In genomic region chr1:32870615-32871363, GRCh38 we compare ENCODE assay signal across 9 cellular contexts. TPM values are rescaled to one million over a fixed set of nuclear protein-coding genes. Genes with fewer than 3 reads are reported as not detected.
A peak's percentile ranks its signal among the peaks of the same experiment; 100 is the strongest.
DNase-seq lines count a peak whose midpoint lies in the region; ATAC-seq and TF ChIP-seq lines count a peak whose summit lies in the region.
"Had no signal": no experiment of that assay in that cellular context is flagged by ENCODE, and none has a peak within 500 bp of the region (broad histone marks: within the 10 kb centered on the region; RNA-seq: fewer than 3 reads in every experiment).

Gene FNDC5 (minus strand): TSS chr1:32870912.

- H3K4me1 ChIP-seq in mesodermal cell (ENCODE audit: control insufficient read depth, insufficient read depth, low read length, poor library complexity, severe bottlenecking): peaks cover 14% of the 10 kb centered on the region
- H3K4me1 ChIP-seq in vagina: peaks cover 26% of the 10 kb centered on the region

- H3K27me3 ChIP-seq in dorsolateral prefrontal cortex (no peaks in the 10 kb centered on the region), vagina (no peaks in the 10 kb centered on the region)

- DNase-seq in AG10803 (ENCODE audit: low read depth): no peak
- DNase-seq in dorsolateral prefrontal cortex: peak in 1 of 10 donors; percentile 41
- peak in 1 of 2 donors; percentile 72 for DNase-seq in vagina (ENCODE audit: extremely low spot score in 2 of 2)
- DNase-seq in NCI-H2196 treated with DMSO at 0.1 percent for 48 hours (lab: John Stamatoyannopoulos, UW; ENCODE audit: unreplicated experiment): no peak
- no peak for DNase-seq in stimulated activated CD8-positive, alpha-beta memory T cell treated with anti-CD3 and anti-CD28 coated beads, Interleukin-4, amount 100 ng/mL, for 48 hours

- TF ChIP-seq EP300 in Ishikawa (IDR thresholded peaks at IDR 0.05; ENCODE audit: borderline replicate concordance): no peak

- no peak for TF ChIP-seq POLR2A in vagina (IDR thresholded peaks at IDR 0.05)

- H3K27ac ChIP-seq in dorsolateral prefrontal cortex (peak within 1 kb of the TSS in 50 of 59 donors; percentile 5 to 83 (median 64)), mesodermal cell (ENCODE audit: low read depth, low read length, severe bottlenecking) (no peak within 1 kb of the TSS), vagina (peak within 1 kb of the TSS; percentile 41)

- H3K9me3 ChIP-seq in mesodermal cell (ENCODE audit: control insufficient read depth, low read length) (no peaks in the 10 kb centered on the region), vagina (no peaks in the 10 kb centered on the region)

- peak within 1 kb of the TSS; percentile 48 for H3K4me3 ChIP-seq in AG10803 (ENCODE audit: low read length)
- peak within 1 kb of the TSS; percentile 25 to 71 (median 54) for H3K4me3 ChIP-seq in dorsolateral prefrontal cortex
- peak within 1 kb of the TSS; percentile 35 for H3K4me3 ChIP-seq in mesodermal cell (ENCODE audit: extremely low read depth, insufficient read depth, low read length, poor library complexity, severe bottlenecking)
- H3K4me3 ChIP-seq in vagina: peak within 1 kb of the TSS; percentile 38 to 56

- TF ChIP-seq CTCF in AG10803 (conservative IDR thresholded peaks at IDR 0.05; ENCODE audit: low read length) (no peak), dorsolateral prefrontal cortex (IDR thresholded peaks at IDR 0.05 in 54 of 56, conservative IDR thresholded peaks at IDR 0.05 in 2 of 56; ENCODE audit: low read depth in 1 of 56, partially characterized antibody in 56 of 56) (peak in 1 of 56 donors; percentile 6), vagina (IDR thresholded peaks at IDR 0.05) (no peak)

- H3K36me3 ChIP-seq in mesodermal cell (ENCODE audit: control insufficient read depth, insufficient read depth, low read length) (peaks cover 2% of the 10 kb centered on the region), vagina (no peaks in the 10 kb centered on the region)

- WGBS in mesodermal cell (ENCODE audit: insufficient coverage in 2 of 2), 2 experiments: 2 to 3% methylated on average over 54 to 60 of the region's 99 CpGs

- no peak for TF ChIP-seq RAD21 in Ishikawa (IDR thresholded peaks at IDR 0.05; ENCODE audit: low read depth)

- intact Hi-C loops in dorsolateral prefrontal cortex (cut with DNase I) (loop anchor here (5.0 kb wide), 3 partner anchors 43 to 468 kb away; partner anchors contain the start of genes S100PBP (in 1 of the 2) and YARS1 (in 1 of the 2)), vagina (cut with DNase I) (loop anchor here (10.0 kb wide), 1 partner anchor 156 kb away; no protein-coding TSS in a partner anchor)

- ATAC-seq in GM21528 (IDR thresholded peaks at IDR 0.05; ENCODE audit: low FRiP score, unreplicated experiment): no peak

TF ChIP-seq in Ishikawa, 13 proteins besides CTCF, POLR2A, EP300 and RAD21:
- TF ChIP-seq TCF12 (IDR thresholded peaks at IDR 0.05; ENCODE audit: low read depth) (no peak), MAX (IDR thresholded peaks at IDR 0.05) (no peak), CREB1 (IDR thresholded peaks at IDR 0.05; ENCODE audit: low read depth) (no peak), REST (IDR thresholded peaks at IDR 0.05; ENCODE audit: low read depth) (0 out of 2 replicates have a peak, but pooled peaks have one; percentile 13), TEAD4 (IDR thresholded peaks at IDR 0.05) (no peak), ZBTB7A (IDR thresholded peaks at IDR 0.05; ENCODE audit: low read depth) (peak; percentile 57; the same call in 1 of the 2 replicates), USF1 (IDR thresholded peaks at IDR 0.05) (no peak), EGR1 (IDR thresholded peaks at IDR 0.05) (no peak; the same call in 1 of the 2 replicates), CEBPB (IDR thresholded peaks at IDR 0.05) (no peak), TAF1 (IDR thresholded peaks at IDR 0.05; ENCODE audit: low read depth) (no peak), NFIC (IDR thresholded peaks at IDR 0.05) (no peak), FOXM1 (IDR thresholded peaks at IDR 0.05; ENCODE audit: borderline replicate concordance, low read depth) (no peak), YY1 (IDR thresholded peaks at IDR 0.05; ENCODE audit: low read depth) (no peak)

RNA-seq across cellular contexts. Expression of gene FNDC5, which starts in this region (rescaled TPM):
- total RNA-seq in dorsolateral prefrontal cortex: 10 to 100 TPM in 119 of 120 experiments, 1 to 10 TPM in 1; 5.1 to 60.1 (median 32.9) TPM
- polyA plus RNA-seq in mesodermal cell (2013, experiment 1 of 2): 6.2 TPM
- polyA plus RNA-seq in mesodermal cell (2013, experiment 2 of 2): 8.2 TPM
- 4.7 TPM for total RNA-seq in vagina
- total RNA-seq: bronchial epithelial cell had no signal
